Comparison of ENCODE assay signal across 23 cellular contexts in genomic region chr22:49340406-49340805, GRCh38.
"Had no signal": no experiment of that assay in that cellular context is flagged by ENCODE, and none has a peak within 500 bp of the region (broad histone marks: within the 10 kb centered on the region; RNA-seq: fewer than 3 reads in every experiment).

No MANE protein-coding gene starts in this region.

- H3K27ac Mint-ChIP-seq: activated CD4-positive, alpha-beta T cell treated with anti-CD3 and anti-CD28 coated beads for 36 hours; activated naive CD4-positive, alpha-beta T cell treated with anti-CD3 and anti-CD28 coated beads for 36 hours; activated naive CD8-positive, alpha-beta T cell treated with anti-CD3 and anti-CD28 coated beads for 36 hours; activated T-helper 2 cell treated with anti-CD3 and anti-CD28 coated beads, Interferon-gamma antibody, Interleukin-2, Interleukin-4, amounts not matched to agents 10 μg/mL and 5 μg/mL and 100 μg/mL, durations not matched to agents 14 hours and 24 hours and 36 hours; brain; nephron; progenitor cell of endocrine pancreas had no signal

- H3K4me3 ChIP-seq: adrenal gland, ascending aorta, cardiac muscle cell, gastroesophageal sphincter, hepatocyte, left lung, smooth muscle cell, tibial nerve, uterus had no signal

- H3K9me3 Mint-ChIP-seq: activated naive CD4-positive, alpha-beta T cell treated with anti-CD3 and anti-CD28 coated beads for 36 hours; activated naive CD8-positive, alpha-beta T cell treated with anti-CD3 and anti-CD28 coated beads for 36 hours; activated T-helper 2 cell treated with anti-CD3 and anti-CD28 coated beads, Interferon-gamma antibody, Interleukin-2, Interleukin-4, amounts not matched to agents 10 μg/mL and 5 μg/mL and 100 μg/mL, durations not matched to agents 14 hours and 24 hours and 36 hours; immature natural killer cell had no signal

- ATAC-seq: activated CD4-positive, alpha-beta T cell treated with anti-CD3 and anti-CD28 coated beads for 36 hours; gastroesophageal sphincter; left lung had no signal

- H3K27me3 ChIP-seq: ascending aorta, cardiac muscle cell, hepatocyte, uterus had no signal

- H3K4me3 Mint-ChIP-seq: activated CD4-positive, alpha-beta T cell treated with anti-CD3 and anti-CD28 coated beads for 36 hours; activated naive CD4-positive, alpha-beta T cell treated with anti-CD3 and anti-CD28 coated beads for 36 hours; activated naive CD8-positive, alpha-beta T cell treated with anti-CD3 and anti-CD28 coated beads for 36 hours; brain; immature natural killer cell; nephron had no signal

- H3K9me3 ChIP-seq: adrenal gland, ascending aorta, left lung, uterus had no signal

- H3K36me3 ChIP-seq: adrenal gland, ascending aorta, cardiac muscle cell, gastroesophageal sphincter, left lung, tibial nerve, uterus had no signal

- H3K4me1 ChIP-seq: adrenal gland, ascending aorta, gastroesophageal sphincter, left lung, tibial nerve, uterus had no signal

- H3K36me3 Mint-ChIP-seq: activated naive CD8-positive, alpha-beta T cell treated with anti-CD3 and anti-CD28 coated beads for 36 hours; brain; immature natural killer cell had no signal

- DNase-seq: activated CD4-positive, alpha-beta T cell treated with anti-CD3 and anti-CD28 coated beads for 36 hours; activated CD4-positive, CD25-positive, alpha-beta regulatory T cell; activated naive CD4-positive, alpha-beta T cell treated with anti-CD3 and anti-CD28 coated beads for 36 hours; activated naive CD8-positive, alpha-beta T cell treated with anti-CD3 and anti-CD28 coated beads for 36 hours; activated T-cell treated with anti-CD3 and anti-CD28 coated beads, Interleukin-2, amount 50 U/mL, for 48 hours; cerebellar nuclear complex; immature natural killer cell; left lung; stimulated activated CD4-positive, alpha-beta T cell treated with anti-CD3 and anti-CD28 coated beads, Interleukin-15, amount 100 ng/mL, for 24 hours; stimulated activated CD4-positive, alpha-beta T cell treated with anti-CD3 and anti-CD28 coated beads, Interleukin-2, amount 100 ng/mL, for 24 hours; stimulated activated naive CD4-positive, alpha-beta T cell; uterus had no signal

- H3K4me1 Mint-ChIP-seq: activated CD4-positive, alpha-beta T cell treated with anti-CD3 and anti-CD28 coated beads for 36 hours; activated naive CD8-positive, alpha-beta T cell treated with anti-CD3 and anti-CD28 coated beads for 36 hours; immature natural killer cell had no signal

- H3K27ac ChIP-seq: adrenal gland, ascending aorta, cardiac muscle cell, gastroesophageal sphincter, hepatocyte, left lung, tibial nerve, uterus had no signal
